15 cellular contexts compared by ENCODE assay signal in the genomic region with DNA sequence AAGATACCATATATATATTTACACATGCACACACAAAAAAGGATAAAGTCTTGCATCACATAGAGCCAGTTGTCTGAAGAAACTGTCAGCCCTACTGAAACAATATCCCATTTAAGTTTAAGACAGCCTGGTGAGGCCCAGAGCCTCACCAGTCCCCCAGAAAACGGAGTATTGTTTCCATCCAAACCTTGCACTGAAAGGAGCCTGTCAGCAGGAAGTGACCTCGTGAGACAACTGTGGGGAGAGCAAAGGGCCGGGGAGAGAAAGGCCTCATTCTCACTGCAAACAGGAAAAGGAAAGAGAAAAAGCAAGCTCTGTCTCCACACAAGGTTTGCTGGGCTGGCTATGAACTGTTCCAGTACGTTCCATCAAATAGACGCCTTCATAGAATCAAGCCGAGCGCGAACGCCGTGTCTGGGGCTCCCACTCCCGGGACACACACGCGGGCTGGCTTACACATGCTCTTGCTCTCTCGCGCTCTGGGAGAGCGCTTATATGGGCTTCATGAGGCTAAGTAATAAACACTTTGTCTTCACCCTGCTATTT. TPM values are rescaled to one million over a fixed set of nuclear protein-coding genes. Genes with fewer than 3 reads are reported as not detected.
A peak's percentile ranks its signal among the peaks of the same experiment; 100 is the strongest.
DNase-seq lines count a peak whose midpoint lies in the region; ATAC-seq and TF ChIP-seq lines count a peak whose summit lies in the region.
"Had no signal": no experiment of that assay in that cellular context is flagged by ENCODE, and none has a peak within 500 bp of the region (broad histone marks: within the 10 kb centered on the region; RNA-seq: fewer than 3 reads in every experiment).

No MANE protein-coding gene starts in this region.

- no peaks in the 10 kb centered on the region for H3K9me3 ChIP-seq in effector memory CD4-positive, alpha-beta T cell (ENCODE audit: control insufficient read depth, low read length)
- H3K9me3 ChIP-seq: Caco-2 had no signal

- no peak overlapping the region for H3K4me3 Mint-ChIP-seq in activated naive CD8-positive, alpha-beta T cell
- H3K4me3 Mint-ChIP-seq in activated naive CD8-positive, alpha-beta T cell treated with anti-CD3 and anti-CD28 coated beads for 36 hours, result no peak overlapping the region
- no peak overlapping the region for H3K4me3 Mint-ChIP-seq in endothelial cell (ENCODE audit: unreplicated experiment)
- no peak overlapping the region for H3K4me3 Mint-ChIP-seq in nephron
- H3K4me3 Mint-ChIP-seq: activated CD8-positive, alpha-beta T cell treated with anti-CD3 and anti-CD28 coated beads for 36 hours had no signal

- no peak for DNase-seq in activated naive CD8-positive, alpha-beta T cell treated with anti-CD3 and anti-CD28 coated beads for 36 hours
- DNase-seq in endothelial cell (ENCODE audit: low spot score) (peak; percentile 5), DMS79 (lab: John Stamatoyannopoulos, UW) (no peak), SW 1271 (lab: John Stamatoyannopoulos, UW) (no peak)
- DNase-seq in effector memory CD4-positive, alpha-beta T cell, result no peak
- DNase-seq: activated CD8-positive, alpha-beta T cell treated with anti-CD3 and anti-CD28 coated beads for 36 hours; Caco-2; left cardiac atrium; NCI-H1105; stimulated activated naive CD8-positive, alpha-beta T cell treated with anti-CD3 and anti-CD28 coated beads, Interleukin-15, Interleukin-2, amounts not matched to agents 100 U/mL and 50 U/mL, for 24 hours had no signal

- TF ChIP-seq CTCF in endothelial cell (IDR thresholded peaks at IDR 0.05; ENCODE audit: unreplicated experiment) (no peak), nephron (IDR thresholded peaks at IDR 0.05; ENCODE audit: unreplicated experiment in 3 of 3) (no peak)

- no peaks in the 10 kb centered on the region for H3K9me3 Mint-ChIP-seq in activated naive CD8-positive, alpha-beta T cell (ENCODE audit: low read depth)
- no peaks in the 10 kb centered on the region for H3K9me3 Mint-ChIP-seq in activated naive CD8-positive, alpha-beta T cell treated with anti-CD3 and anti-CD28 coated beads for 36 hours
- H3K9me3 Mint-ChIP-seq in endothelial cell (ENCODE audit: unreplicated experiment) (no peaks in the 10 kb centered on the region), nephron (no peaks in the 10 kb centered on the region)
- H3K9me3 Mint-ChIP-seq: activated CD8-positive, alpha-beta T cell treated with anti-CD3 and anti-CD28 coated beads for 36 hours; activated T-helper 2 cell treated with anti-CD3 and anti-CD28 coated beads, Interferon-gamma antibody, Interleukin-2, Interleukin-4, amounts not matched to agents 10 μg/mL and 5 μg/mL and 100 μg/mL, durations not matched to agents 14 hours and 24 hours and 36 hours had no signal

- H3K4me3 ChIP-seq in effector memory CD4-positive, alpha-beta T cell (ENCODE audit: insufficient read depth, low read depth, low read length, poor library complexity, severe bottlenecking), result no peak overlapping the region
- H3K4me3 ChIP-seq: skin epidermis had no signal

- no peak for ATAC-seq in HG03175 (IDR thresholded peaks at IDR 0.05; ENCODE audit: unreplicated experiment)
- ATAC-seq: activated CD8-positive, alpha-beta T cell treated with anti-CD3 and anti-CD28 coated beads for 36 hours; left cardiac atrium; stimulated activated naive CD8-positive, alpha-beta T cell treated with anti-CD3 and anti-CD28 coated beads, Interleukin-15, Interleukin-2, amounts not matched to agents 100 U/mL and 50 U/mL, for 24 hours had no signal

- no peaks in the 10 kb centered on the region for H3K36me3 ChIP-seq in effector memory CD4-positive, alpha-beta T cell (ENCODE audit: control insufficient read depth, insufficient read depth, low read length)

- peak overlapping the region; percentile 41 for H3K27ac Mint-ChIP-seq in activated naive CD8-positive, alpha-beta T cell
- H3K27ac Mint-ChIP-seq in activated naive CD8-positive, alpha-beta T cell treated with anti-CD3 and anti-CD28 coated beads for 36 hours, result no peak overlapping the region
- H3K27ac Mint-ChIP-seq in endothelial cell (ENCODE audit: unreplicated experiment) (peak overlapping the region; percentile 68), nephron (peak overlapping the region; percentile 17 to 76 (median 60))
- H3K27ac Mint-ChIP-seq: activated CD8-positive, alpha-beta T cell treated with anti-CD3 and anti-CD28 coated beads for 36 hours; activated T-helper 2 cell treated with anti-CD3 and anti-CD28 coated beads, Interferon-gamma antibody, Interleukin-2, Interleukin-4, amounts not matched to agents 10 μg/mL and 5 μg/mL and 100 μg/mL, durations not matched to agents 14 hours and 24 hours and 36 hours had no signal

- H3K27me3 Mint-ChIP-seq in activated naive CD8-positive, alpha-beta T cell, result peaks cover 6% of the 10 kb centered on the region
- H3K27me3 Mint-ChIP-seq in activated naive CD8-positive, alpha-beta T cell treated with anti-CD3 and anti-CD28 coated beads for 36 hours, result no peaks in the 10 kb centered on the region
- peaks cover 2% of the 10 kb centered on the region for H3K27me3 Mint-ChIP-seq in endothelial cell (ENCODE audit: unreplicated experiment)
- no peaks in the 10 kb centered on the region for H3K27me3 Mint-ChIP-seq in nephron (ENCODE audit: low read depth)

- no peaks in the 10 kb centered on the region for H3K36me3 Mint-ChIP-seq in activated naive CD8-positive, alpha-beta T cell
- H3K36me3 Mint-ChIP-seq in activated naive CD8-positive, alpha-beta T cell treated with anti-CD3 and anti-CD28 coated beads for 36 hours, result no peaks in the 10 kb centered on the region
- H3K36me3 Mint-ChIP-seq in endothelial cell (ENCODE audit: low read depth, unreplicated experiment), result no peaks in the 10 kb centered on the region
- H3K36me3 Mint-ChIP-seq in nephron (ENCODE audit: low read depth), result no peaks in the 10 kb centered on the region

- no peaks in the 10 kb centered on the region for H3K4me1 ChIP-seq in effector memory CD4-positive, alpha-beta T cell (ENCODE audit: control insufficient read depth, insufficient read depth, low read length, poor library complexity, severe bottlenecking)
- H3K4me1 ChIP-seq: Caco-2 had no signal

- no peaks in the 10 kb centered on the region for H3K27me3 ChIP-seq in effector memory CD4-positive, alpha-beta T cell (replicated peaks; ENCODE audit: control insufficient read depth, insufficient read depth, low read length, poor library complexity, severe bottlenecking)

- H3K4me1 Mint-ChIP-seq in activated naive CD8-positive, alpha-beta T cell (ENCODE audit: low read depth), result peaks cover 9% of the 10 kb centered on the region
- no peaks in the 10 kb centered on the region for H3K4me1 Mint-ChIP-seq in activated naive CD8-positive, alpha-beta T cell treated with anti-CD3 and anti-CD28 coated beads for 36 hours
- peaks cover 14% of the 10 kb centered on the region for H3K4me1 Mint-ChIP-seq in endothelial cell (ENCODE audit: unreplicated experiment)
- peaks cover 29% of the 10 kb centered on the region for H3K4me1 Mint-ChIP-seq in nephron

- no peak overlapping the region for H3K27ac ChIP-seq in effector memory CD4-positive, alpha-beta T cell (ENCODE audit: insufficient read depth, low read length, poor library complexity, severe bottlenecking)
- H3K27ac ChIP-seq: skin epidermis had no signal

RNA-seq across cellular contexts. Expression of a gene that starts 44.4 kb away (rescaled TPM):
- total RNA-seq in activated naive CD8-positive, alpha-beta T cell treated with anti-CD3 and anti-CD28 coated beads for 36 hours, result under 1 TPM; 0.40 to 0.54 TPM
- total RNA-seq in endothelial cell (ENCODE audit: unreplicated experiment), result 17.7 TPM

Comparison
In these comparisons a context has a peak if more than half of its experiments do, and no peak if none do; other contexts are left out.
1. RNA of a gene that starts 44.4 kb away (total RNA-seq): 17.7 TPM in endothelial cell (single experiment); 0.40 to 0.54 TPM in activated naive CD8-positive, alpha-beta T cell treated with anti-CD3 and anti-CD28 coated beads for 36 hours; every median in the first group is over 10 times any median in the second.